Comparison of ENCODE assay signal across 10 cellular contexts in genomic region chr7:24283559-24283899, GRCh38. TPM values are rescaled to one million over a fixed set of nuclear protein-coding genes. Genes with fewer than 3 reads are reported as not detected.
DNase-seq lines count a peak whose midpoint lies in the region; ATAC-seq and TF ChIP-seq lines count a peak whose summit lies in the region.
"Had no signal": no experiment of that assay in that cellular context is flagged by ENCODE, and none has a peak within 500 bp of the region (broad histone marks: within the 10 kb centered on the region; RNA-seq: fewer than 3 reads in every experiment).

No MANE protein-coding gene starts in this region.

- DNase-seq in Calu3 (no peak), coronary artery (ENCODE audit: low spot score) (no peak), UCSD-AML1 (lab: John Stamatoyannopoulos, UW; ENCODE audit: unreplicated experiment) (no peak), SW 1271 (lab: John Stamatoyannopoulos, UW) (no peak), NCI-H1105 treated with DMSO at 0.1 percent for 48 hours (lab: John Stamatoyannopoulos, UW) (no peak)
- DNase-seq: erythroblast, Karpas-422 had no signal

- intact Hi-C loops in Calu3 (cut with micrococcal nuclease; ENCODE audit: unreplicated experiment), result no loop called here

- H3K4me1 Mint-ChIP-seq in Calu3 (ENCODE audit: low read depth, unreplicated experiment), result no peaks in the 10 kb centered on the region

- no peaks in the 10 kb centered on the region for H3K4me1 ChIP-seq in parathyroid adenoma

- peak; percentile 17 for ATAC-seq in HG02852 (IDR thresholded peaks at IDR 0.05; ENCODE audit: unreplicated experiment)

- H2AFZ ChIP-seq in parathyroid adenoma, result no peak overlapping the region

- H3K27me3 Mint-ChIP-seq in Calu3 (ENCODE audit: unreplicated experiment), result no peaks in the 10 kb centered on the region

- H3K9me3 Mint-ChIP-seq in Calu3 (ENCODE audit: low read depth, unreplicated experiment), result no peaks in the 10 kb centered on the region

- peak overlapping the region; percentile 51 for H3K4me3 ChIP-seq in coronary artery
- no peak overlapping the region for H3K4me3 ChIP-seq in parathyroid adenoma (ENCODE audit: low read depth, low read length)

- H3K9me3 ChIP-seq in parathyroid adenoma (ENCODE audit: control insufficient read depth, low read length), result no peaks in the 10 kb centered on the region

- H3K36me3 Mint-ChIP-seq in Calu3 (ENCODE audit: insufficient read depth, unreplicated experiment), result no peaks in the 10 kb centered on the region

- peak overlapping the region; percentile 26 for H3K4me2 ChIP-seq in parathyroid adenoma (ENCODE audit: low read length)

- H3K27me3 ChIP-seq in parathyroid adenoma (ENCODE audit: control insufficient read depth, insufficient read depth, low read length), result no peaks in the 10 kb centered on the region

- peak overlapping the region; percentile 57 for H3K4me3 Mint-ChIP-seq in Calu3 (ENCODE audit: low read depth, unreplicated experiment)

- BruUV-seq in Calu3 (replicated peaks; lab: Mats Ljungman, UMichigan), result no TSS peak

- TF ChIP-seq CTCF in Calu3 (IDR thresholded peaks at IDR 0.05; ENCODE audit: unreplicated experiment), result no peak
- no peak for TF ChIP-seq CTCF in coronary artery (IDR thresholded peaks at IDR 0.05)
- TF ChIP-seq CTCF in parathyroid adenoma (IDR thresholded peaks at IDR 0.05), result no peak

- H3K36me3 ChIP-seq in parathyroid adenoma (ENCODE audit: control insufficient read depth, insufficient read depth, low read length), result no peaks in the 10 kb centered on the region

- no peak overlapping the region for H3K27ac ChIP-seq in coronary artery
- H3K27ac ChIP-seq in parathyroid adenoma, result no peak overlapping the region

- no peaks in the 10 kb centered on the region for H3K79me2 ChIP-seq in parathyroid adenoma

- CTCF ChIA-PET in Calu3 (lab: Charles Lee), result no interaction called here

- H3K27ac Mint-ChIP-seq in Calu3 (ENCODE audit: unreplicated experiment), result no peak overlapping the region

- no peak overlapping the region for H3K9ac ChIP-seq in parathyroid adenoma

RNA-seq across cellular contexts. Expression of gene NPY, which starts 0.5 kb away (rescaled TPM):
- not detected in 2 replicates for total RNA-seq in Calu3 (2022)
- total RNA-seq: T-helper 1 cell treated with Interleukin-12 subunit alpha and Interleukin-12 subunit beta and Interleukin-4 antibody, amounts not matched to agents 30 ng/mL and 1 ng/mL, for 36 hours had no signal
